Comparison of ENCODE assay signal across 22 cellular contexts in genomic region chr3:59895972-59896371, GRCh38.
"Had no signal": no experiment of that assay in that cellular context is flagged by ENCODE, and none has a peak within 500 bp of the region (broad histone marks: within the 10 kb centered on the region; RNA-seq: fewer than 3 reads in every experiment).

No MANE protein-coding gene starts in this region.

- H3K4me3 Mint-ChIP-seq: activated CD4-positive, alpha-beta memory T cell treated with anti-CD3 and anti-CD28 coated beads, Interleukin-2, amount 10 ng/mL, durations not matched to agents 7 days and 5 days; activated CD8-positive, alpha-beta memory T cell treated with anti-CD3 and anti-CD28 coated beads, Interleukin-2, amount 10 ng/mL, durations not matched to agents 7 days and 5 days; dendritic cell treated with granulocyte-macrophage colony-stimulating factor and Interleukin-4, amounts not matched to agents 40 ng/mL and 50 ng/mL, for 4 days; immature natural killer cell; memory B cell had no signal

- H3K4me1 ChIP-seq: gastroesophageal sphincter, psoas muscle, testis, upper lobe of right lung had no signal

- ATAC-seq: activated CD8-positive, alpha-beta memory T cell treated with anti-CD3 and anti-CD28 coated beads, Interleukin-2, amount 10 ng/mL, durations not matched to agents 7 days and 5 days; esophagus mucosa; gastroesophageal sphincter; mucosa of descending colon; psoas muscle; sciatic nerve; upper lobe of right lung had no signal

- H3K27ac ChIP-seq: cardiac muscle cell, gastroesophageal sphincter, heart right ventricle, psoas muscle, testis, upper lobe of right lung, WERI-Rb-1 had no signal

- H3K27me3 ChIP-seq: cardiac muscle cell, gastroesophageal sphincter, heart right ventricle, testis, upper lobe of right lung had no signal

- H3K9me3 Mint-ChIP-seq: activated CD4-positive, alpha-beta memory T cell treated with anti-CD3 and anti-CD28 coated beads, Interleukin-2, amount 10 ng/mL, durations not matched to agents 7 days and 5 days; dendritic cell treated with granulocyte-macrophage colony-stimulating factor and Interleukin-4, amounts not matched to agents 40 ng/mL and 50 ng/mL, for 4 days; immature natural killer cell; memory B cell had no signal

- H3K36me3 Mint-ChIP-seq: activated CD8-positive, alpha-beta memory T cell treated with anti-CD3 and anti-CD28 coated beads, Interleukin-2, amount 10 ng/mL, durations not matched to agents 7 days and 5 days had no signal

- H3K9me3 ChIP-seq: gastroesophageal sphincter, heart right ventricle, mucosa of descending colon, psoas muscle, testis, upper lobe of right lung had no signal

- H3K4me3 ChIP-seq: cardiac muscle cell, gastroesophageal sphincter, heart right ventricle, mucosa of descending colon, psoas muscle, smooth muscle cell, testis, upper lobe of right lung had no signal

- DNase-seq: activated CD4-positive, alpha-beta memory T cell treated with anti-CD3 and anti-CD28 coated beads, Interleukin-2, amount 10 ng/mL, durations not matched to agents 7 days and 5 days; activated CD4-positive, alpha-beta T cell treated with anti-CD3 and anti-CD28 coated beads for 1 hour; activated CD8-positive, alpha-beta memory T cell treated with anti-CD3 and anti-CD28 coated beads, Interleukin-2, amount 10 ng/mL, durations not matched to agents 7 days and 5 days; amniotic stem cell; effector CD8-positive, alpha-beta T cell; heart right ventricle; immature natural killer cell; kidney glomerular epithelial cell; mucosa of descending colon; psoas muscle; stimulated activated CD4-positive, alpha-beta T cell treated with anti-CD3 and anti-CD28 coated beads, Interleukin-4, amount 100 ng/mL, for 1 hour; testis; upper lobe of right lung had no signal

- H3K27ac Mint-ChIP-seq: activated CD4-positive, alpha-beta memory T cell treated with anti-CD3 and anti-CD28 coated beads, Interleukin-2, amount 10 ng/mL, durations not matched to agents 7 days and 5 days; activated CD8-positive, alpha-beta memory T cell treated with anti-CD3 and anti-CD28 coated beads, Interleukin-2, amount 10 ng/mL, durations not matched to agents 7 days and 5 days; dendritic cell treated with granulocyte-macrophage colony-stimulating factor and Interleukin-4, amounts not matched to agents 40 ng/mL and 50 ng/mL, for 4 days; immature natural killer cell; memory B cell had no signal

- H3K27me3 Mint-ChIP-seq: activated CD4-positive, alpha-beta memory T cell treated with anti-CD3 and anti-CD28 coated beads, Interleukin-2, amount 10 ng/mL, durations not matched to agents 7 days and 5 days; activated CD8-positive, alpha-beta memory T cell treated with anti-CD3 and anti-CD28 coated beads, Interleukin-2, amount 10 ng/mL, durations not matched to agents 7 days and 5 days; dendritic cell treated with granulocyte-macrophage colony-stimulating factor and Interleukin-4, amounts not matched to agents 40 ng/mL and 50 ng/mL, for 4 days; memory B cell; naive thymus-derived CD8-positive, alpha-beta T cell had no signal

- H3K4me2 ChIP-seq: smooth muscle cell had no signal

- H3K36me3 ChIP-seq: cardiac muscle cell, gastroesophageal sphincter, heart right ventricle, upper lobe of right lung, WERI-Rb-1 had no signal

- H3K4me1 Mint-ChIP-seq: activated CD8-positive, alpha-beta memory T cell treated with anti-CD3 and anti-CD28 coated beads, Interleukin-2, amount 10 ng/mL, durations not matched to agents 7 days and 5 days; memory B cell had no signal
